Comparison of ENCODE assay signal across 31 cellular contexts in the genomic region with DNA sequence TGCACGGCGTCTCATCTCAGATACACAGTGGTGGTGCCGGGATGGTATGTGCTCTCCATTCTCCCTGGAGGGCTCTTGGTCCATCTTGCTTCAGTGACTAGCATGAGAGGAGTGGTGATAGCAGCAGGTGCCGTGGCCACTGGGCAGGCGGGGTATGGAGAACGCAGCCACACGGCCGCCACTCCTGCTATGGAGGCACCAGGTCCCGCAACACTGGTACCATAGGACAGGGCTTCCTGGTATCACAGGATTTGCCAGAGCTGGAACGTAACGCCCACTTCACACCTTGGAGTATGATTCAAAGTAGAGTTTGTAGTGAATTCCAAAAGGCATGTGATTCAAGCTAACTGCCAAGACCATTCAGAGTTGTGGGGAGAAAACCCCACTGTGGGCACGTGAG.
A peak's percentile ranks its signal among the peaks of the same experiment; 100 is the strongest.
DNase-seq lines count a peak whose midpoint lies in the region; TF ChIP-seq lines count a peak whose summit lies in the region.
"Had no signal": no experiment of that assay in that cellular context is flagged by ENCODE, and none has a peak within 500 bp of the region (broad histone marks: within the 10 kb centered on the region; RNA-seq: fewer than 3 reads in every experiment).

No MANE protein-coding gene starts in this region.

- H3K4me3 ChIP-seq in endodermal cell (ENCODE audit: low read length): no peak overlapping the region
- H3K4me3 ChIP-seq: A549; BLaER1; BLaER1 treated with 17β-estradiol and CSF1 and Interleukin-3, amounts not matched to agents 10 nM and 100 nM had no signal

- no peaks in the 10 kb centered on the region for H3K9me3 Mint-ChIP-seq in endodermal cell
- H3K9me3 Mint-ChIP-seq: CD8-positive, alpha-beta T cell had no signal

- H3K36me3 ChIP-seq in endodermal cell (ENCODE audit: control insufficient read depth, insufficient read depth, low read length): no peaks in the 10 kb centered on the region
- H3K36me3 ChIP-seq: BE2C; BLaER1; BLaER1 treated with 17β-estradiol and CSF1 and Interleukin-3, amounts not matched to agents 10 nM and 100 nM had no signal

- no peaks in the 10 kb centered on the region for H3K27me3 Mint-ChIP-seq in endodermal cell (ENCODE audit: insufficient read depth)
- H3K27me3 Mint-ChIP-seq: B cell; CD4-positive, alpha-beta memory T cell; CD4-positive, alpha-beta T cell; CD4-positive, CD25-positive, alpha-beta regulatory T cell had no signal

- no peaks in the 10 kb centered on the region for H3K36me3 Mint-ChIP-seq in endodermal cell (ENCODE audit: low read depth)
- H3K36me3 Mint-ChIP-seq: CD14-positive monocyte; CD4-positive, alpha-beta memory T cell; CD4-positive, CD25-positive, alpha-beta regulatory T cell; CD8-positive, alpha-beta memory T cell; CD8-positive, alpha-beta T cell had no signal

- H3K27ac Mint-ChIP-seq in endodermal cell: no peak overlapping the region
- H3K27ac Mint-ChIP-seq: B cell; CD14-positive monocyte; CD4-positive, alpha-beta memory T cell; CD4-positive, alpha-beta T cell; CD4-positive, CD25-positive, alpha-beta regulatory T cell; CD8-positive, alpha-beta memory T cell; CD8-positive, alpha-beta T cell had no signal

- no peak overlapping the region for H3K4me3 Mint-ChIP-seq in endodermal cell
- H3K4me3 Mint-ChIP-seq: B cell; CD14-positive monocyte; CD4-positive, alpha-beta memory T cell; CD4-positive, alpha-beta T cell; CD4-positive, CD25-positive, alpha-beta regulatory T cell; CD8-positive, alpha-beta memory T cell; CD8-positive, alpha-beta T cell had no signal

- H3K27me3 ChIP-seq in endodermal cell (ENCODE audit: control insufficient read depth, insufficient read depth, low read length, poor library complexity, severe bottlenecking): no peaks in the 10 kb centered on the region
- H3K27me3 ChIP-seq: BE2C; BLaER1; BLaER1 treated with 17β-estradiol and CSF1 and Interleukin-3, amounts not matched to agents 10 nM and 100 nM had no signal

- WGBS in endodermal cell (ENCODE audit: insufficient coverage in 1 of 2, insufficient read length in 1 of 2), 2 experiments: 93 to 96% methylated on average over 7 to 12 of the region's 12 CpGs

- DNase-seq in ecto neural progenitor cell (ENCODE audit: low spot score) (peak; percentile 27), endodermal cell (peak; percentile 59), iPS-NIHi11 (ENCODE audit: low spot score) (no peak), Kasumi-1 (lab: John Stamatoyannopoulos, UW) (no peak)
- DNase-seq: 8988T; ACHN; AML-193; BE2C; C1 segment of cervical spinal cord; Caco-2; Calu3; CD4-positive, alpha-beta memory T cell; CD4-positive, alpha-beta T cell; CD4-positive, CD25-positive, alpha-beta regulatory T cell; CD8-positive, alpha-beta memory T cell; CD8-positive, alpha-beta T cell; COR-L47; DMS 273 treated with DMSO at 0.1 percent for 48 hours; DMS153; DMS53; DMS79; DMS79 treated with DMSO at 0.1 percent for 48 hours; DND-41; EL had no signal

- no peaks in the 10 kb centered on the region for H3K4me1 ChIP-seq in endodermal cell (ENCODE audit: control insufficient read depth, insufficient read depth, low read length)
- H3K4me1 ChIP-seq: A549; BE2C; BLaER1; BLaER1 treated with 17β-estradiol and CSF1 and Interleukin-3, amounts not matched to agents 10 nM and 100 nM; Caco-2 had no signal

- no peak overlapping the region for H3K27ac ChIP-seq in endodermal cell (ENCODE audit: low read depth, low read length)
- H3K27ac ChIP-seq: 22Rv1; A549; BLaER1; BLaER1 treated with 17β-estradiol and CSF1 and Interleukin-3, amounts not matched to agents 10 nM and 100 nM; C4-2B had no signal

- TF ChIP-seq CTCF in endodermal cell (conservative IDR thresholded peaks at IDR 0.05): no peak

- H3K9me3 ChIP-seq in endodermal cell (ENCODE audit: control insufficient read depth, low read length): no peaks in the 10 kb centered on the region
- H3K9me3 ChIP-seq: A549; BE2C; BLaER1; BLaER1 treated with 17β-estradiol and CSF1 and Interleukin-3, amounts not matched to agents 10 nM and 100 nM; Caco-2 had no signal

- H3K9ac ChIP-seq in endodermal cell (ENCODE audit: extremely low read depth, low read length, poor library complexity, severe bottlenecking): no peak overlapping the region
- H3K9ac ChIP-seq: BLaER1; BLaER1 treated with 17β-estradiol and CSF1 and Interleukin-3, amounts not matched to agents 10 nM and 100 nM had no signal

- H3K4me1 Mint-ChIP-seq in endodermal cell: peaks cover 9% of the 10 kb centered on the region
- H3K4me1 Mint-ChIP-seq: B cell; CD14-positive monocyte; CD4-positive, alpha-beta memory T cell; CD4-positive, CD25-positive, alpha-beta regulatory T cell; CD8-positive, alpha-beta memory T cell had no signal

Comparison
In these comparisons a context has a peak if more than half of its experiments do, and no peak if none do; other contexts are left out.
1. DNase-seq: peak in ecto neural progenitor cell (single experiment) and endodermal cell (single experiment); none in iPS-NIHi11 (single experiment) and Kasumi-1 (0 of 2).